11 cellular contexts compared by ENCODE assay signal in genomic region chr14:65228956-65229355, GRCh38.
DNase-seq lines count a peak whose midpoint lies in the region; ATAC-seq and TF ChIP-seq lines count a peak whose summit lies in the region.
"Had no signal": no experiment of that assay in that cellular context is flagged by ENCODE, and none has a peak within 500 bp of the region (broad histone marks: within the 10 kb centered on the region; RNA-seq: fewer than 3 reads in every experiment).

No MANE protein-coding gene starts in this region.

- peaks cover 58% of the 10 kb centered on the region for H3K4me1 Mint-ChIP-seq in activated T-helper 1 cell treated with anti-CD3 and anti-CD28 coated beads, Interleukin-12 subunit alpha, Interleukin-12 subunit beta, Interleukin-2, Interleukin-4 antibody, amounts not matched to agents 30 ng/mL and 10 ng/mL and 1 ng/mL, durations not matched to agents 14 hours and 24 hours and 36 hours (ENCODE audit: low read depth)
- H3K4me1 Mint-ChIP-seq in glutamatergic neuron (ENCODE audit: low read depth, unreplicated experiment) = peaks cover 16% of the 10 kb centered on the region

- no peak for TF ChIP-seq POLR2A in heart left ventricle (IDR thresholded peaks at IDR 0.05)
- TF ChIP-seq POLR2A in upper lobe of left lung (IDR thresholded peaks at IDR 0.05) = no peak

- H3K27me3 ChIP-seq in heart left ventricle = no peaks in the 10 kb centered on the region
- no peaks in the 10 kb centered on the region for H3K27me3 ChIP-seq in mesendoderm (ENCODE audit: insufficient read depth, low read length, poor library complexity)
- no peaks in the 10 kb centered on the region for H3K27me3 ChIP-seq in upper lobe of left lung
- no peaks in the 10 kb centered on the region for H3K27me3 ChIP-seq in MG63
- H3K27me3 ChIP-seq: neutrophil had no signal

- H3K27ac ChIP-seq in heart left ventricle (peak overlapping the region in 11 of 12 donors; percentile 75 to 97 (median 89)), mesendoderm (ENCODE audit: low read depth, low read length) (no peak overlapping the region), upper lobe of left lung (peak overlapping the region; percentile 82 to 90 (median 88))
- H3K27ac ChIP-seq: C4-2B had no signal

- H3K79me1 ChIP-seq in mesendoderm (ENCODE audit: low read length) = no peaks in the 10 kb centered on the region

- no peak overlapping the region for H3K23ac ChIP-seq in mesendoderm (ENCODE audit: low read length)

- H2AK5ac ChIP-seq in mesendoderm (ENCODE audit: low read length) = peak overlapping the region; percentile 73

- no peak overlapping the region for H4K8ac ChIP-seq in mesendoderm (ENCODE audit: low read depth, low read length)

- H3K9me3 Mint-ChIP-seq in activated T-helper 1 cell treated with anti-CD3 and anti-CD28 coated beads, Interleukin-12 subunit alpha, Interleukin-12 subunit beta, Interleukin-2, Interleukin-4 antibody, amounts not matched to agents 30 ng/mL and 10 ng/mL and 1 ng/mL, durations not matched to agents 14 hours and 24 hours and 36 hours = no peaks in the 10 kb centered on the region
- peaks cover 3% of the 10 kb centered on the region for H3K9me3 Mint-ChIP-seq in glutamatergic neuron (ENCODE audit: unreplicated experiment)

- TF ChIP-seq CTCF in heart left ventricle (IDR thresholded peaks at IDR 0.05) (no peak), upper lobe of left lung (IDR thresholded peaks at IDR 0.05) (no peak), glutamatergic neuron (IDR thresholded peaks at IDR 0.05; ENCODE audit: partially characterized antibody, unreplicated experiment) (no peak)

- no peak for TF ChIP-seq EP300 in upper lobe of left lung (IDR thresholded peaks at IDR 0.05)

- H3K9me3 ChIP-seq in heart left ventricle = no peaks in the 10 kb centered on the region
- H3K9me3 ChIP-seq in upper lobe of left lung = no peaks in the 10 kb centered on the region
- no peaks in the 10 kb centered on the region for H3K9me3 ChIP-seq in MG63
- H3K9me3 ChIP-seq: neutrophil had no signal

- ATAC-seq in heart left ventricle (no peak), left cardiac atrium (no peak), upper lobe of left lung (ENCODE audit: low FRiP score in 2 of 2) (no peak)

- H3K9ac ChIP-seq in mesendoderm (ENCODE audit: low read length) = no peak overlapping the region

- intact Hi-C loops in heart left ventricle (cut with DNase I) = loop anchor here in 6 of 10 donors (5.0 to 10.0 kb wide), 5 partner anchors 53 to 596 kb away; partner anchors contain the start of gene FUT8 (in 3 of the 6)
- intact Hi-C loops in left cardiac atrium (cut with DNase I) = loop anchor here in 1 of 2 donors (10.0 kb wide), 1 partner anchor 186 kb away; the partner anchor contains the start of gene FUT8
- intact Hi-C loops in activated T-helper 1 cell treated with anti-CD3 and anti-CD28 coated beads, Interleukin-12 subunit alpha, Interleukin-12 subunit beta, Interleukin-2, Interleukin-4 antibody, amounts not matched to agents 30 ng/mL and 10 ng/mL and 1 ng/mL, durations not matched to agents 14 hours and 24 hours and 36 hours (cut with micrococcal nuclease) = loop anchor here (1.0 kb wide), 1 partner anchor 23 kb away; no protein-coding TSS in a partner anchor

- H3K4me1 ChIP-seq in heart left ventricle (peaks cover 0 to 49% (median 13%) of the 10 kb centered on the region in 12 donors), mesendoderm (ENCODE audit: control insufficient read depth, low read depth, low read length) (peaks cover 5% of the 10 kb centered on the region), upper lobe of left lung (peaks cover 18 to 56% (median 36%) of the 10 kb centered on the region in 4 donors)

- no peaks in the 10 kb centered on the region for H3K79me2 ChIP-seq in mesendoderm (ENCODE audit: control insufficient read depth, insufficient read depth, low read length)

- DNase-seq in heart left ventricle = no peak
- no peak for DNase-seq in left cardiac atrium
- no peak for DNase-seq in activated T-helper 1 cell treated with anti-CD3 and anti-CD28 coated beads, Interleukin-12 subunit alpha, Interleukin-12 subunit beta, Interleukin-2, Interleukin-4 antibody, amounts not matched to agents 30 ng/mL and 10 ng/mL and 1 ng/mL, durations not matched to agents 14 hours and 24 hours and 36 hours (ENCODE audit: low spot score)
- no peak for DNase-seq in mesendoderm
- DNase-seq in upper lobe of left lung = no peak
- DNase-seq in glutamatergic neuron = no peak
- no peak for DNase-seq in GF-D8 (lab: John Stamatoyannopoulos, UW)
- DNase-seq in MG63 = no peak
- DNase-seq: NCI-H2171 had no signal

- H3K4me3 Mint-ChIP-seq in activated T-helper 1 cell treated with anti-CD3 and anti-CD28 coated beads, Interleukin-12 subunit alpha, Interleukin-12 subunit beta, Interleukin-2, Interleukin-4 antibody, amounts not matched to agents 30 ng/mL and 10 ng/mL and 1 ng/mL, durations not matched to agents 14 hours and 24 hours and 36 hours = peak overlapping the region; percentile 81
- H3K4me3 Mint-ChIP-seq in glutamatergic neuron (ENCODE audit: unreplicated experiment) = no peak overlapping the region

- no peak overlapping the region for H3K4me2 ChIP-seq in mesendoderm (ENCODE audit: low read length)

- H3K36me3 Mint-ChIP-seq in activated T-helper 1 cell treated with anti-CD3 and anti-CD28 coated beads, Interleukin-12 subunit alpha, Interleukin-12 subunit beta, Interleukin-2, Interleukin-4 antibody, amounts not matched to agents 30 ng/mL and 10 ng/mL and 1 ng/mL, durations not matched to agents 14 hours and 24 hours and 36 hours (ENCODE audit: low read depth) = peaks cover 2% of the 10 kb centered on the region
- H3K36me3 Mint-ChIP-seq in glutamatergic neuron (ENCODE audit: unreplicated experiment) = no peaks in the 10 kb centered on the region

- H3K4me3 ChIP-seq in heart left ventricle (peak overlapping the region in 2 of 12 donors; percentile 50), mesendoderm (ENCODE audit: low read length) (no peak overlapping the region), upper lobe of left lung (peak overlapping the region in 1 of 4 donors; percentile 46), MG63 (no peak overlapping the region)

- WGBS in heart left ventricle, 4 donors = 94 to 98% (median 95%) methylated on average over 5 of the region's 5 CpGs
- WGBS in mesendoderm (ENCODE audit: extremely low coverage, insufficient coverage, low lambda C conversion rate) = no CpG with 5 or more reads among the region's 5 CpGs
- 86 to 93% methylated on average over 5 of the region's 5 CpGs for WGBS in upper lobe of left lung, 2 donors

- no peak overlapping the region for H2BK15ac ChIP-seq in mesendoderm (replicated peaks; ENCODE audit: low read depth)

- no peak overlapping the region for H2BK5ac ChIP-seq in mesendoderm (ENCODE audit: low read length)

- peak overlapping the region; percentile 18 for H3K27ac Mint-ChIP-seq in activated T-helper 1 cell treated with anti-CD3 and anti-CD28 coated beads, Interleukin-12 subunit alpha, Interleukin-12 subunit beta, Interleukin-2, Interleukin-4 antibody, amounts not matched to agents 30 ng/mL and 10 ng/mL and 1 ng/mL, durations not matched to agents 14 hours and 24 hours and 36 hours
- H3K27ac Mint-ChIP-seq in glutamatergic neuron (ENCODE audit: unreplicated experiment) = no peak overlapping the region

- no peak overlapping the region for H3K4ac ChIP-seq in mesendoderm (ENCODE audit: low read depth, low read length)

- H3K36me3 ChIP-seq in heart left ventricle (no peaks in the 10 kb centered on the region), mesendoderm (ENCODE audit: control insufficient read depth, insufficient read depth, low read length) (no peaks in the 10 kb centered on the region), upper lobe of left lung (no peaks in the 10 kb centered on the region), MG63 (no peaks in the 10 kb centered on the region)
- H3K36me3 ChIP-seq: neutrophil had no signal

- no peak overlapping the region for H2BK120ac ChIP-seq in mesendoderm (ENCODE audit: low read depth, low read length)

- no peak overlapping the region for H4K5ac ChIP-seq in mesendoderm (ENCODE audit: low read length)

- no peak overlapping the region for H3K18ac ChIP-seq in mesendoderm (ENCODE audit: low read length)

- H3K56ac ChIP-seq in mesendoderm (ENCODE audit: low read length) = peak overlapping the region; percentile 22

- peaks cover 1% of the 10 kb centered on the region for H3K27me3 Mint-ChIP-seq in activated T-helper 1 cell treated with anti-CD3 and anti-CD28 coated beads, Interleukin-12 subunit alpha, Interleukin-12 subunit beta, Interleukin-2, Interleukin-4 antibody, amounts not matched to agents 30 ng/mL and 10 ng/mL and 1 ng/mL, durations not matched to agents 14 hours and 24 hours and 36 hours (ENCODE audit: insufficient read depth)
- peaks cover 8% of the 10 kb centered on the region for H3K27me3 Mint-ChIP-seq in glutamatergic neuron (ENCODE audit: unreplicated experiment)
